ENCODE assay signal across 8 cellular contexts in genomic region chr16:67967956-67968439, GRCh38. TPM values are rescaled to one million over a fixed set of nuclear protein-coding genes. Genes with fewer than 3 reads are reported as not detected.
A peak's percentile ranks its signal among the peaks of the same experiment; 100 is the strongest.
DNase-seq lines count a peak whose midpoint lies in the region; ATAC-seq and TF ChIP-seq lines count a peak whose summit lies in the region.

No MANE protein-coding gene starts in this region.

- H3K9me3 ChIP-seq in body of pancreas: no peaks in the 10 kb centered on the region
- no peaks in the 10 kb centered on the region for H3K9me3 ChIP-seq in iPS-20b (ENCODE audit: insufficient read depth, low read depth, low read length)

- peak overlapping the region; percentile 65; the same call in 1 of the 2 replicates for H3K9ac ChIP-seq in iPS-20b (ENCODE audit: low read depth, low read length)

- H3K36me3 ChIP-seq in body of pancreas (replicated peaks in 1 of 2; ENCODE audit: insufficient read depth in 1 of 2, low read depth in 2 of 2) (no peaks in the 10 kb centered on the region), iPS-20b (ENCODE audit: insufficient read depth, low read depth, low read length) (peaks cover 5% of the 10 kb centered on the region; the same call in 1 of the 2 replicates)

- H3K27me3 ChIP-seq in body of pancreas: no peaks in the 10 kb centered on the region
- peaks cover 8% of the 10 kb centered on the region; the same call in 1 of the 2 replicates for H3K27me3 ChIP-seq in iPS-20b (ENCODE audit: insufficient read depth, low read length)

- DNase-seq in SIG-M5 treated with dmso at 0.1 percent for 504 hours (lab: John Stamatoyannopoulos, UW; ENCODE audit: unreplicated experiment): peak; percentile 30
- no peak for DNase-seq in SIG-M5 (lab: John Stamatoyannopoulos, UW)
- DNase-seq in OCI-M1 (lab: John Stamatoyannopoulos, UW): peak; percentile 62
- DNase-seq in body of pancreas: peak; percentile 42 to 60 (median 54)
- peak; percentile 47 to 59 for DNase-seq in stimulated activated CD4-positive, alpha-beta T cell treated with anti-CD3 and anti-CD28 coated beads, Interleukin-2, amount 100 ng/mL, for 24 hours
- DNase-seq in GM19240 (ENCODE audit: insufficient read length, low spot score): no peak

- TF ChIP-seq POLR2A in body of pancreas (IDR thresholded peaks at IDR 0.05): no peak

- ATAC-seq in HG02884 (IDR thresholded peaks at IDR 0.05; ENCODE audit: unreplicated experiment) (peak; percentile 25), body of pancreas (peak; percentile 53)

- H3K27ac ChIP-seq in body of pancreas (peak overlapping the region; percentile 80 to 89 (median 87)), iPS-20b (ENCODE audit: low read length) (no peak overlapping the region)

- TF ChIP-seq CTCF in body of pancreas (IDR thresholded peaks at IDR 0.05): no peak

- H3K4me1 ChIP-seq in body of pancreas (peaks cover 36% of the 10 kb centered on the region), iPS-20b (ENCODE audit: insufficient read depth, low read length) (peaks cover 25% of the 10 kb centered on the region)

- WGBS in body of pancreas, 2 donors: 2 to 3% methylated on average over 12 to 30 of the region's 50 CpGs

- H3K4me3 ChIP-seq in body of pancreas: peak overlapping the region; percentile 71 to 73
- H3K4me3 ChIP-seq in iPS-20b (ENCODE audit: low read length): peak overlapping the region; percentile 72

- intact Hi-C loops in body of pancreas (cut with DNase I): no loop called here

RNA-seq across cellular contexts. Expression of gene SLC12A4, which starts 0.4 kb away (rescaled TPM):
- 10 to 100 TPM; 23.3 to 61.3 TPM for total RNA-seq in body of pancreas

RNA-seq across cellular contexts. Expression of gene DPEP3, which starts 12.3 kb away (rescaled TPM):
- total RNA-seq in body of pancreas: not detected

RNA-seq across cellular contexts. Expression of gene LCAT, which starts 24.1 kb away (rescaled TPM):
- 10 to 100 TPM in 1 of 2 donors, 1 to 10 TPM in 1; 7.5 to 17.8 TPM for total RNA-seq in body of pancreas

RNA-seq across cellular contexts. Expression of gene DPEP2, which starts 31.3 kb away (rescaled TPM):
- total RNA-seq in body of pancreas: 1 to 10 TPM in 1 of 2 donors, under 1 TPM in 1; 0.78 to 1.3 TPM

RNA-seq across cellular contexts. Expression of gene PSMB10, which starts 31.3 kb away (rescaled TPM):
- 10 to 100 TPM; 16.2 to 26.7 TPM for total RNA-seq in body of pancreas

Comparison
In these comparisons a context has a peak if more than half of its experiments do, and no peak if none do; other contexts are left out.
1. DNase-seq: peak in SIG-M5 treated with dmso at 0.1 percent for 504 hours (single experiment), OCI-M1 (single experiment), body of pancreas (4 of 4) and stimulated activated CD4-positive, alpha-beta T cell treated with anti-CD3 and anti-CD28 coated beads, Interleukin-2, amount 100 ng/mL, for 24 hours (2 of 2); none in SIG-M5 (single experiment) and GM19240 (single experiment).